In the genomic region with DNA sequence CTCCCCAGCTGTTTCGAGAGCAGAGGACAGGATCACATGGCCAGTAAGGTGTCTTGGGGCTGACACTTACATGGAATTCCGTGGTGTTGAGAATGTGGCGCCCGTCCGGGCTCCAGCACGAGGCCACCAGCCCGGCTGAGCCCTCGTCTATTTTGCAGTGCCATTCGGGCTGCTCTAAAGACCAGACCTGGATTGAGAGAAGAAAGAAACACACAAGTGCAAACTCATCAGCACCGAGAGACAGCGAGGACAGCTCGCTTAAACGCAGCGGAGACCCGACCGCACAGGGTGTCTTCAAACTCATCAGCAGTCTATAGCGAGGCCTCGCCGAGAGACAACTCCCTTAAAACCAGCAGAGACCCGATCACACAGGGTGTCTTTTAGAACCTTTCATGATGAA, we compare ENCODE assay signal across 15 cellular contexts. TPM values are rescaled to one million over a fixed set of nuclear protein-coding genes. Genes with fewer than 3 reads are reported as not detected.
A peak's percentile ranks its signal among the peaks of the same experiment; 100 is the strongest.
DNase-seq lines count a peak whose midpoint lies in the region; ATAC-seq and TF ChIP-seq lines count a peak whose summit lies in the region.
"Had no signal": no experiment of that assay in that cellular context is flagged by ENCODE, and none has a peak within 500 bp of the region (broad histone marks: within the 10 kb centered on the region; RNA-seq: fewer than 3 reads in every experiment).

No MANE protein-coding gene starts in this region.

- H3K27me3 ChIP-seq in Loucy (ENCODE audit: insufficient read depth, low read length, poor library complexity, severe bottlenecking) (no peaks in the 10 kb centered on the region), neutrophil (peaks cover 16% of the 10 kb centered on the region), aorta (ENCODE audit: control insufficient read depth in 1 of 2, insufficient read depth in 2 of 2, low read length in 1 of 2) (no peaks in the 10 kb centered on the region)

- H3K9me3 ChIP-seq in Loucy (ENCODE audit: insufficient read depth, low read depth, low read length): no peaks in the 10 kb centered on the region
- no peaks in the 10 kb centered on the region for H3K9me3 ChIP-seq in neutrophil
- H3K9me3 ChIP-seq in aorta (ENCODE audit: control insufficient read depth, low read length): no peaks in the 10 kb centered on the region

- peak overlapping the region; percentile 91 for H3K4me2 ChIP-seq in Loucy (ENCODE audit: low read depth, low read length, poor library complexity, severe bottlenecking)

- H3K36me3 ChIP-seq in Loucy (ENCODE audit: insufficient read depth, low read length): no peaks in the 10 kb centered on the region
- peaks cover 46% of the 10 kb centered on the region for H3K36me3 ChIP-seq in neutrophil
- peaks cover 0 to 8% of the 10 kb centered on the region in 2 donors for H3K36me3 ChIP-seq in aorta (ENCODE audit: control insufficient read depth in 1 of 2, insufficient read depth in 2 of 2, low read length in 1 of 2)

- intact Hi-C loops in cardiac septum (cut with DNase I) (no loop called here), left ventricle myocardium superior (cut with micrococcal nuclease) (no loop called here), aorta (cut with DNase I) (no loop called here)

- H3K27ac ChIP-seq in neutrophil (peak overlapping the region; percentile 78), aorta (ENCODE audit: low read depth in 1 of 2, low read length in 2 of 2) (no peak overlapping the region)
- H3K27ac ChIP-seq: BLaER1 treated with 17β-estradiol and CSF1 and Interleukin-3, amounts not matched to agents 10 nM and 100 nM had no signal

- DNase-seq in cardiac septum (ENCODE audit: low spot score) (peak; percentile 49), left ventricle myocardium superior (no peak), aorta (peak; percentile 13 to 54), NCI-H510A treated with DMSO at 0.1 percent for 48 hours (lab: John Stamatoyannopoulos, UW) (no peak), omental fat pad (ENCODE audit: low spot score) (no peak)
- DNase-seq: 8988T; Calu3; CD8-positive, alpha-beta T cell; DMS79 treated with DMSO at 0.1 percent for 48 hours; GF-D8; H9 had no signal

- no peak overlapping the region for H2AFZ ChIP-seq in Loucy (ENCODE audit: low read length)

- H3K79me2 ChIP-seq in Loucy (ENCODE audit: insufficient read depth, low read length): peaks cover 25% of the 10 kb centered on the region

- no peaks in the 10 kb centered on the region for H3K9me2 ChIP-seq in Loucy (replicated peaks; ENCODE audit: low read depth, low read length)

- ATAC-seq in left ventricle myocardium superior (no peak), aorta (ENCODE audit: low FRiP score) (no peak), omental fat pad (ENCODE audit: low FRiP score) (no peak)
- ATAC-seq: CD8-positive, alpha-beta T cell had no signal

- H4K20me1 ChIP-seq in Loucy (ENCODE audit: insufficient read depth, low read length, poor library complexity, severe bottlenecking): no peaks in the 10 kb centered on the region

- H3K4me3 ChIP-seq in Loucy (ENCODE audit: low read length, poor library complexity, severe bottlenecking): no peak overlapping the region
- H3K4me3 ChIP-seq in neutrophil (ENCODE audit: low read depth in 1 of 2, low read length in 1 of 2): no peak overlapping the region
- H3K4me3 ChIP-seq in aorta (ENCODE audit: low read length in 2 of 2): no peak overlapping the region
- H3K4me3 ChIP-seq: BLaER1 treated with 17β-estradiol and CSF1 and Interleukin-3, amounts not matched to agents 10 nM and 100 nM had no signal

- 93 to 94% methylated on average over 20 of the region's 20 CpGs for WGBS in aorta, 2 donors

- H3F3A ChIP-seq in Loucy (ENCODE audit: low read depth): no peaks in the 10 kb centered on the region

- peaks cover 27% of the 10 kb centered on the region for H3K4me1 ChIP-seq in Loucy (ENCODE audit: insufficient read depth, low read length, poor library complexity, severe bottlenecking)
- H3K4me1 ChIP-seq in neutrophil (ENCODE audit: control insufficient read depth in 1 of 2, insufficient read depth in 1 of 2, low read depth in 1 of 2, low read length in 1 of 2): peaks cover 56 to 60% of the 10 kb centered on the region in 2 experiments
- H3K4me1 ChIP-seq in aorta (ENCODE audit: control insufficient read depth in 1 of 2, insufficient read depth in 2 of 2, low read length in 2 of 2): no peaks in the 10 kb centered on the region

- TF ChIP-seq CTCF in Loucy (conservative IDR thresholded peaks at IDR 0.05; ENCODE audit: low read length): no peak
- TF ChIP-seq CTCF in neutrophil (IDR thresholded peaks at IDR 0.05): no peak
- TF ChIP-seq CTCF in omental fat pad (IDR thresholded peaks at IDR 0.05): no peak

- H3K9ac ChIP-seq in Loucy (ENCODE audit: low read depth, low read length, poor library complexity, severe bottlenecking): no peak overlapping the region

RNA-seq across cellular contexts. Expression of a gene that starts 3.3 kb away (rescaled TPM):
- total RNA-seq in cardiac septum: 14.3 TPM
- total RNA-seq in left ventricle myocardium superior: 12.5 TPM
- 10 to 100 TPM; 10.6 to 17.4 TPM for total RNA-seq in aorta
- polyA plus RNA-seq in aorta: 10 to 100 TPM in 1 of 2 donors, 1 to 10 TPM in 1; 5.8 to 27.8 TPM
- total RNA-seq in omental fat pad: 10 to 100 TPM; 10.4 to 31.2 (median 15.5) TPM

RNA-seq across cellular contexts. Expression of a gene that starts 5.7 kb away (rescaled TPM):
- total RNA-seq in cardiac septum: 0.30 TPM
- 0.05 TPM for total RNA-seq in left ventricle myocardium superior
- total RNA-seq in aorta: under 1 TPM in 1 of 2 donors, not detected in 1; 0.18 TPM
- polyA plus RNA-seq in aorta: under 1 TPM in 1 of 2 donors, not detected in 1; 0.38 TPM
- not detected for total RNA-seq in omental fat pad
- total RNA-seq: CD8-positive, alpha-beta T cell had no signal
- polyA plus RNA-seq: AG04450 had no signal

RNA-seq across cellular contexts. Expression of a gene that starts 21.8 kb away (rescaled TPM):
- total RNA-seq in cardiac septum: 44.3 TPM
- total RNA-seq in left ventricle myocardium superior: 48.6 TPM
- 10 to 100 TPM; 35.4 to 39.0 TPM for total RNA-seq in aorta
- 10 to 100 TPM; 42.0 to 51.0 TPM for polyA plus RNA-seq in aorta
- total RNA-seq in omental fat pad: 10 to 100 TPM; 24.9 to 53.0 (median 37.4) TPM

RNA-seq across cellular contexts. Expression of a gene that starts 35.3 kb away (rescaled TPM):
- total RNA-seq in cardiac septum (9.3 TPM), left ventricle myocardium superior (11.6 TPM), aorta (100 to 1,000 TPM in 1 of 2 donors, 10 to 100 TPM in 1; 91.8 to 223 TPM), omental fat pad (10 to 100 TPM; 13.2 to 60.1 (median 21.9) TPM)
- polyA plus RNA-seq in aorta: 100 to 1,000 TPM in 1 of 2 donors, 10 to 100 TPM in 1; 53.7 to 332 TPM

Comparison
In these comparisons a context has a peak if more than half of its experiments do, and no peak if none do; other contexts are left out.
1. DNase-seq: peak in cardiac septum (single experiment) and aorta (2 of 2); none in left ventricle myocardium superior (single experiment), NCI-H510A treated with DMSO at 0.1 percent for 48 hours (single experiment) and omental fat pad (single experiment).